ENCODE assay signal across 1 cellular context in genomic region chr17:8120520-8121443, GRCh38.
TF ChIP-seq lines count a peak whose summit lies in the region.

No MANE protein-coding gene starts in this region.

TF ChIP-seq in A549, 52 proteins besides CTCF, POLR2A, EP300 and RAD21:
- TF ChIP-seq NR3C1 (IDR thresholded peaks at IDR 0.05) (no peak), JUN (IDR thresholded peaks at IDR 0.05) (peak in 1 of 2 experiments; percentile 14; a peak in 2 of 5 replicates), HES2 (IDR thresholded peaks at IDR 0.05) (no peak), ZFP36 (IDR thresholded peaks at IDR 0.05; ENCODE audit: borderline replicate concordance, partially characterized antibody) (no peak), RCOR1 (IDR thresholded peaks at IDR 0.05; ENCODE audit: low read depth, low read length) (0 out of 2 replicates have a peak, but pooled peaks have one; percentile 26), MYC (IDR thresholded peaks at IDR 0.05; ENCODE audit: borderline replicate concordance, low read length) (0 out of 2 replicates have a peak, but pooled peaks have one; percentile 57), HOXB13 (CRISPR knock-in tag; IDR thresholded peaks at IDR 0.05; ENCODE audit: low read depth) (peak; percentile 59; the same call in 1 of the 2 replicates), RNF2 (IDR thresholded peaks at IDR 0.05; ENCODE audit: borderline replicate concordance, low read depth) (no peak), FOSL2 (IDR thresholded peaks at IDR 0.05) (no peak), FOSL2 (CRISPR knock-in tag; IDR thresholded peaks at IDR 0.05) (peak; percentile 38; the same call in 1 of the 2 replicates), HEYL (CRISPR knock-in tag; IDR thresholded peaks at IDR 0.05) (no peak), HOXB5 (CRISPR knock-in tag; IDR thresholded peaks at IDR 0.05) (peak; percentile 70; the same call in 1 of the 2 replicates), NFE2L2 (conservative IDR thresholded peaks at IDR 0.05; ENCODE audit: low read length) (no peak), ATOH8 (CRISPR knock-in tag; IDR thresholded peaks at IDR 0.05; ENCODE audit: low read depth) (peak; percentile 22; the same call in 1 of the 2 replicates), ZSCAN20 (CRISPR knock-in tag; IDR thresholded peaks at IDR 0.05) (no peak), FOXS1 (CRISPR knock-in tag; IDR thresholded peaks at IDR 0.05) (0 out of 2 replicates have a peak, but pooled peaks have one; percentile 43), POLR2AphosphoS2 (conservative IDR thresholded peaks at IDR 0.05; ENCODE audit: low read length) (0 out of 2 replicates have a peak, but pooled peaks have one; percentile 66), HDAC2 (IDR thresholded peaks at IDR 0.05) (no peak), CBX8 (IDR thresholded peaks at IDR 0.05) (no peak), ZNF302 (CRISPR knock-in tag; IDR thresholded peaks at IDR 0.05) (no peak), KDM1A (IDR thresholded peaks at IDR 0.05; ENCODE audit: low read depth) (no peak; the same call in 1 of the 2 replicates), JUNB (IDR thresholded peaks at IDR 0.05) (no peak), RARB (CRISPR knock-in tag; IDR thresholded peaks at IDR 0.05) (no peak), NPAS2 (CRISPR knock-in tag; IDR thresholded peaks at IDR 0.05; ENCODE audit: borderline replicate concordance) (no peak), MAZ (IDR thresholded peaks at IDR 0.05; ENCODE audit: borderline replicate concordance, low read depth, low read length) (no peak), MAX (IDR thresholded peaks at IDR 0.05) (peak; percentile 64), MAFK (IDR thresholded peaks at IDR 0.05; ENCODE audit: partially characterized antibody) (peak; percentile 29), GATA3 (IDR thresholded peaks at IDR 0.05; ENCODE audit: borderline replicate concordance) (peak; percentile 8; the same call in 1 of the 2 replicates), HMGXB4 (CRISPR knock-in tag; IDR thresholded peaks at IDR 0.05; ENCODE audit: borderline replicate concordance) (peak; percentile 72), PHF8 (IDR thresholded peaks at IDR 0.05; ENCODE audit: borderline replicate concordance, low read depth) (peak; percentile 50), BHLHE40 (IDR thresholded peaks at IDR 0.05; ENCODE audit: low read depth, low read length) (no peak), CHD4 (IDR thresholded peaks at IDR 0.05; ENCODE audit: borderline replicate concordance) (peak; percentile 75; the same call in 1 of the 2 replicates), CHD2 (IDR thresholded peaks at IDR 0.05; ENCODE audit: low read length, partially characterized antibody) (no peak), REST (IDR thresholded peaks at IDR 0.05) (peak; percentile 48; the same call in 1 of the 2 replicates), HOXA7 (CRISPR knock-in tag; IDR thresholded peaks at IDR 0.05) (0 out of 2 replicates have a peak, but pooled peaks have one; percentile 30), CEBPB (IDR thresholded peaks at IDR 0.05) (peak in 1 of 2 experiments; percentile 84; a peak in 2 of 4 replicates), PBX3 (IDR thresholded peaks at IDR 0.05) (peak; percentile 47; the same call in 1 of the 2 replicates), E2F6 (IDR thresholded peaks at IDR 0.05; ENCODE audit: borderline replicate concordance, low read depth) (no peak; the same call in 1 of the 2 replicates), EHF (CRISPR knock-in tag; IDR thresholded peaks at IDR 0.05) (peak; percentile 73), SMC3 (IDR thresholded peaks at IDR 0.05) (no peak), FOSB (CRISPR knock-in tag; IDR thresholded peaks at IDR 0.05) (no peak), EHMT2 (IDR thresholded peaks at IDR 0.05; ENCODE audit: low read depth) (no peak), BCL3 (IDR thresholded peaks at IDR 0.05) (no peak), USF2 (IDR thresholded peaks at IDR 0.05) (no peak; the same call in 1 of the 2 replicates), SREBF2 (IDR thresholded peaks at IDR 0.05) (peak; percentile 77), ELK1 (IDR thresholded peaks at IDR 0.05; ENCODE audit: low read depth, low read length) (no peak), TP53 (CRISPR knock-in tag; IDR thresholded peaks at IDR 0.05) (peak; percentile 7), ZC3H11A (IDR thresholded peaks at IDR 0.05) (no peak), TFCP2L1 (CRISPR knock-in tag; IDR thresholded peaks at IDR 0.05) (no peak), RFX5 (IDR thresholded peaks at IDR 0.05) (0 out of 2 replicates have a peak, but pooled peaks have one; percentile 27), KDM5A (IDR thresholded peaks at IDR 0.05) (no peak), CBX2 (IDR thresholded peaks at IDR 0.05; ENCODE audit: borderline replicate concordance, low read depth) (no peak), ESRRA (IDR thresholded peaks at IDR 0.05; ENCODE audit: borderline replicate concordance, low read length) (no peak)
